In the genomic region with DNA sequence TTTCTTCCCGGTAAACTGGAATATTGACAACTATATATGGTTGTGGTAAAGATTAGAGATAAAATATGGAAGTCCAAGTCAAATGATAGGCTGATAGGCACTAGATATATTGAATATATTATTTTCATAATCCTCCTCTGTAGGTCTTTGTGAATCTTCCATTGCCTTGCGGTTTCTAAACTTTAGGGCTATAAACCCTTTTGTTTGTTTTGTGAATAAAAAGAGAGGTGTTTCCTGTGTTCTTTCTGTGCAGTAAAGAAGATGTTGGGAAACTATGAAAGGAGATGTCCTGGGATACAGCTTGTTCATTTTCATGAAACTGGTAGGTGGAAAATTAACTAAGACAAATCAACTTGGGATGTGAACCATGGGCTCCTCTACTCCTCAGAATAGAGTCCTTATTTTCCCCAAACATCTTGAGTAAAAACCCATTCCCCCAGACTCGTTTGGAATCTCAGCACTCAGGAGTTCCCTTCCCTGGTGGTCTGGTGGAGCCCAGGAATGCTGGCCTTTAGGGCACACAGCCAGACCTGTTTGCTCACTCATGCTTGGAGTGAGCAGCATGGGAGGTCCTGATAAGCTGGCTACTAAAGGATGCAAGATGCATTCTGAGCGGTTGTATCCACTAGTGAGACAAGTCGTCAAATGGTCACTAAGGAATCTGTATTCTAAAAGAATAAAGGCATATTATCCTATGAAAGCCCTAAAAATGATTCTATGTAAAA, we compare ENCODE assay signal across 1 cellular context.
TF ChIP-seq lines count a peak whose summit lies in the region.

No MANE protein-coding gene starts in this region.

TF ChIP-seq in K562, 482 proteins besides CTCF, POLR2A, EP300 and RAD21 (continued from another document):
- TF ChIP-seq TAL1 (IDR thresholded peaks at IDR 0.05), result peak; percentile 50; the same call in 1 of the 2 replicates
- TF ChIP-seq, protein P1, sequence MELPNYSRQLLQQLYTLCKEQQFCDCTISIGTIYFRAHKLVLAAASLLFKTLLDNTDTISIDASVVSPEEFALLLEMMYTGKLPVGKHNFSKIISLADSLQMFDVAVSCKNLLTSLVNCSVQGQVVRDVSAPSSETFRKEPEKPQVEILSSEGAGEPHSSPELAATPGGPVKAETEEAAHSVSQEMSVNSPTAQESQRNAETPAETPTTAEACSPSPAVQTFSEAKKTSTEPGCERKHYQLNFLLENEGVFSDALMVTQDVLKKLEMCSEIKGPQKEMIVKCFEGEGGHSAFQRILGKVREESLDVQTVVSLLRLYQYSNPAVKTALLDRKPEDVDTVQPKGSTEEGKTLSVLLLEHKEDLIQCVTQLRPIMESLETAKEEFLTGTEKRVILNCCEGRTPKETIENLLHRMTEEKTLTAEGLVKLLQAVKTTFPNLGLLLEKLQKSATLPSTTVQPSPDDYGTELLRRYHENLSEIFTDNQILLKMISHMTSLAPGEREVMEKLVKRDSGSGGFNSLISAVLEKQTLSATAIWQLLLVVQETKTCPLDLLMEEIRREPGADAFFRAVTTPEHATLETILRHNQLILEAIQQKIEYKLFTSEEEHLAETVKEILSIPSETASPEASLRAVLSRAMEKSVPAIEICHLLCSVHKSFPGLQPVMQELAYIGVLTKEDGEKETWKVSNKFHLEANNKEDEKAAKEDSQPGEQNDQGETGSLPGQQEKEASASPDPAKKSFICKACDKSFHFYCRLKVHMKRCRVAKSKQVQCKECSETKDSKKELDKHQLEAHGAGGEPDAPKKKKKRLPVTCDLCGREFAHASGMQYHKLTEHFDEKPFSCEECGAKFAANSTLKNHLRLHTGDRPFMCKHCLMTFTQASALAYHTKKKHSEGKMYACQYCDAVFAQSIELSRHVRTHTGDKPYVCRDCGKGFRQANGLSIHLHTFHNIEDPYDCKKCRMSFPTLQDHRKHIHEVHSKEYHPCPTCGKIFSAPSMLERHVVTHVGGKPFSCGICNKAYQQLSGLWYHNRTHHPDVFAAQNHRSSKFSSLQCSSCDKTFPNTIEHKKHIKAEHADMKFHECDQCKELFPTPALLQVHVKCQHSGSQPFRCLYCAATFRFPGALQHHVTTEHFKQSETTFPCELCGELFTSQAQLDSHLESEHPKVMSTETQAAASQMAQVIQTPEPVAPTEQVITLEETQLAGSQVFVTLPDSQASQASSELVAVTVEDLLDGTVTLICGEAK (IDR thresholded peaks at IDR 0.05), result no peak
- TF ChIP-seq, protein P1 (CRISPR knock-in tag; IDR thresholded peaks at IDR 0.05), result no peak
- TF ChIP-seq RCOR1 (IDR thresholded peaks at IDR 0.05; ENCODE audit: borderline replicate concordance in 1 of 2, low read depth in 2 of 2, low read length in 2 of 2), result peak in 1 of 2 experiments; percentile 84; a peak in 2 of 4 replicates
- peak in 1 of 2 experiments; percentile 40; a peak in 1 of 4 replicates for TF ChIP-seq HDAC1 (IDR thresholded peaks at IDR 0.05)
- no peak for TF ChIP-seq KAT7 (CRISPR knock-in tag; IDR thresholded peaks at IDR 0.05; ENCODE audit: borderline replicate concordance)
- TF ChIP-seq TEAD4 (IDR thresholded peaks at IDR 0.05; ENCODE audit: low read length), result peak; percentile 67
- no peak for TF ChIP-seq TEAD4 (CRISPR knock-in tag; IDR thresholded peaks at IDR 0.05; ENCODE audit: borderline replicate concordance)
- TF ChIP-seq DPF2 (IDR thresholded peaks at IDR 0.05), result peak; percentile 72
- 0 out of 2 replicates have a peak, but pooled peaks have one; percentile 3 for TF ChIP-seq NCOR1 (IDR thresholded peaks at IDR 0.05)
- no peak for TF ChIP-seq SRSF9 (IDR thresholded peaks at IDR 0.05; ENCODE audit: borderline replicate concordance, low read depth, low read length)
- TF ChIP-seq ZNF274 (IDR thresholded peaks at IDR 0.05; ENCODE audit: borderline replicate concordance, low read depth, low read length), result no peak
- no peak for TF ChIP-seq ETV6 (IDR thresholded peaks at IDR 0.05; ENCODE audit: borderline replicate concordance in 1 of 2, low read depth in 2 of 2, low read length in 1 of 2)
- no peak for TF ChIP-seq ETV6 (CRISPR knock-in tag; IDR thresholded peaks at IDR 0.05; ENCODE audit: borderline replicate concordance)
- TF ChIP-seq KAT2B (IDR thresholded peaks at IDR 0.05; ENCODE audit: low read depth, low read length), result no peak
- TF ChIP-seq CBFA2T3 (IDR thresholded peaks at IDR 0.05), result peak; percentile 74
- 0 out of 2 replicates have a peak, but pooled peaks have one; percentile 31 for TF ChIP-seq MTA3 (IDR thresholded peaks at IDR 0.05; ENCODE audit: borderline replicate concordance)
- no peak for TF ChIP-seq TAF15 (IDR thresholded peaks at IDR 0.05; ENCODE audit: low read depth, low read length)
- TF ChIP-seq TGIF2 (CRISPR knock-in tag; IDR thresholded peaks at IDR 0.05), result no peak
- TF ChIP-seq, protein P2, sequence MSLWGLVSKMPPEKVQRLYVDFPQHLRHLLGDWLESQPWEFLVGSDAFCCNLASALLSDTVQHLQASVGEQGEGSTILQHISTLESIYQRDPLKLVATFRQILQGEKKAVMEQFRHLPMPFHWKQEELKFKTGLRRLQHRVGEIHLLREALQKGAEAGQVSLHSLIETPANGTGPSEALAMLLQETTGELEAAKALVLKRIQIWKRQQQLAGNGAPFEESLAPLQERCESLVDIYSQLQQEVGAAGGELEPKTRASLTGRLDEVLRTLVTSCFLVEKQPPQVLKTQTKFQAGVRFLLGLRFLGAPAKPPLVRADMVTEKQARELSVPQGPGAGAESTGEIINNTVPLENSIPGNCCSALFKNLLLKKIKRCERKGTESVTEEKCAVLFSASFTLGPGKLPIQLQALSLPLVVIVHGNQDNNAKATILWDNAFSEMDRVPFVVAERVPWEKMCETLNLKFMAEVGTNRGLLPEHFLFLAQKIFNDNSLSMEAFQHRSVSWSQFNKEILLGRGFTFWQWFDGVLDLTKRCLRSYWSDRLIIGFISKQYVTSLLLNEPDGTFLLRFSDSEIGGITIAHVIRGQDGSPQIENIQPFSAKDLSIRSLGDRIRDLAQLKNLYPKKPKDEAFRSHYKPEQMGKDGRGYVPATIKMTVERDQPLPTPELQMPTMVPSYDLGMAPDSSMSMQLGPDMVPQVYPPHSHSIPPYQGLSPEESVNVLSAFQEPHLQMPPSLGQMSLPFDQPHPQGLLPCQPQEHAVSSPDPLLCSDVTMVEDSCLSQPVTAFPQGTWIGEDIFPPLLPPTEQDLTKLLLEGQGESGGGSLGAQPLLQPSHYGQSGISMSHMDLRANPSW (CRISPR knock-in tag; IDR thresholded peaks at IDR 0.05), result no peak
- TF ChIP-seq ZSCAN29 (IDR thresholded peaks at IDR 0.05), result no peak
- TF ChIP-seq PHTF2 (CRISPR knock-in tag; IDR thresholded peaks at IDR 0.05), result no peak
- no peak for TF ChIP-seq ZNF830 (CRISPR knock-in tag; IDR thresholded peaks at IDR 0.05)
- TF ChIP-seq STAT5B (CRISPR knock-in tag; IDR thresholded peaks at IDR 0.05), result no peak
- no peak for TF ChIP-seq BRCA1 (IDR thresholded peaks at IDR 0.05)
- TF ChIP-seq BRCA1 (CRISPR knock-in tag; IDR thresholded peaks at IDR 0.05), result no peak
- no peak for TF ChIP-seq GABPB2 (CRISPR knock-in tag; conservative IDR thresholded peaks at IDR 0.05)
- no peak for TF ChIP-seq XRCC3 (IDR thresholded peaks at IDR 0.05)
- TF ChIP-seq ZBTB7A (IDR thresholded peaks at IDR 0.05; ENCODE audit: borderline replicate concordance, control insufficient read depth, low read depth, low read length), result no peak
- TF ChIP-seq SMARCE1 (IDR thresholded peaks at IDR 0.05), result peak; percentile 57; the same call in 1 of the 2 replicates
- no peak for TF ChIP-seq NFRKB (IDR thresholded peaks at IDR 0.05; ENCODE audit: low read depth)
- peak; percentile 63 for TF ChIP-seq SMARCA4 (IDR thresholded peaks at IDR 0.05)
- TF ChIP-seq JUN (IDR thresholded peaks at IDR 0.05; ENCODE audit: borderline replicate concordance, low read depth, low read length), result no peak
- TF ChIP-seq JUN (CRISPR knock-in tag; IDR thresholded peaks at IDR 0.05; ENCODE audit: borderline replicate concordance), result no peak
- peak; percentile 68 for TF ChIP-seq TCF3 (CRISPR knock-in tag; IDR thresholded peaks at IDR 0.05)
- peak; percentile 64; the same call in 1 of the 2 replicates for TF ChIP-seq NFE2 (IDR thresholded peaks at IDR 0.05; ENCODE audit: low read depth)
- TF ChIP-seq, protein P3, sequence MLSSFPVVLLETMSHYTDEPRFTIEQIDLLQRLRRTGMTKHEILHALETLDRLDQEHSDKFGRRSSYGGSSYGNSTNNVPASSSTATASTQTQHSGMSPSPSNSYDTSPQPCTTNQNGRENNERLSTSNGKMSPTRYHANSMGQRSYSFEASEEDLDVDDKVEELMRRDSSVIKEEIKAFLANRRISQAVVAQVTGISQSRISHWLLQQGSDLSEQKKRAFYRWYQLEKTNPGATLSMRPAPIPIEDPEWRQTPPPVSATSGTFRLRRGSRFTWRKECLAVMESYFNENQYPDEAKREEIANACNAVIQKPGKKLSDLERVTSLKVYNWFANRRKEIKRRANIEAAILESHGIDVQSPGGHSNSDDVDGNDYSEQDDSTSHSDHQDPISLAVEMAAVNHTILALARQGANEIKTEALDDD (IDR thresholded peaks at IDR 0.05), result peak; percentile 40
TF ChIP-seq in K562: peak in this region for 17.
